9 cellular contexts compared by ENCODE assay signal in the genomic region with DNA sequence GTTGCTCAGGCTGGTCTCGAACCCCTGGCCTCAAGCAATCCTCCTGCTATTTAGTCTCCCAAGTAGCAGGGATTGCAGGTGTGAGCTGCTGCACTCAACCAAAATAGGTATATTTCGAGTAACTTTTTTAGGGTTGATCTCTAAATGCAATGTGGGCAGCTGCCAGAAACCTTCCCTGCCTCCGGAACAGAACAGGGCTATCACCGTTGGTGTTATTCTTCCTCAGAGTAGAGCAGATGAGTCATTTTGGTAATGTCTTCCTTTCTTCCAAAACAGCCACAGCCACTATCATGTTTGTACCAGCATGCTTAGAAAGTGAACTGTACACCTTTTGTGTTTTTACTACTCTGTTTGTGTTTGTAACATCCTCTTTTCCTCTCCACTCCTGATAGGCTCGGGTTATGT. TPM values are rescaled to one million over a fixed set of nuclear protein-coding genes. Genes with fewer than 3 reads are reported as not detected.
DNase-seq lines count a peak whose midpoint lies in the region; ATAC-seq, FAIRE-seq and TF ChIP-seq lines count a peak whose summit lies in the region.
"Had no signal": no experiment of that assay in that cellular context is flagged by ENCODE, and none has a peak within 500 bp of the region (broad histone marks: within the 10 kb centered on the region; RNA-seq: fewer than 3 reads in every experiment).

No MANE protein-coding gene starts in this region.

- H3K27ac Mint-ChIP-seq in T-helper 17 cell (peak overlapping the region; percentile 79), type B pancreatic cell (no peak overlapping the region)
- no peak overlapping the region for H3K27ac Mint-ChIP-seq in stimulated activated effector memory CD8-positive, alpha-beta T cell treated with anti-CD3 and anti-CD28 coated beads, Interleukin-12 subunit alpha, Interleukin-12 subunit beta, amount 100 ng/mL, for 72 hours

- dilution Hi-C loops in endothelial cell of umbilical vein (cut with MboI; ENCODE audit: extremely low pct_ligation_motif_present, low sequenced_read_pairs) = no loop called here

- BruUV-seq in endothelial cell of umbilical vein (replicated peaks; lab: Mats Ljungman, UMichigan) = no TSS peak

- no peaks in the 10 kb centered on the region for H3K27me3 ChIP-seq in endothelial cell of umbilical vein (ENCODE audit: control insufficient read depth in 2 of 2, insufficient read depth in 2 of 2, low read length in 2 of 2)

- no peak overlapping the region for H2AFZ ChIP-seq in endothelial cell of umbilical vein (ENCODE audit: low read depth, low read length)

- TF ChIP-seq POLR2A in endothelial cell of umbilical vein (IDR thresholded peaks at IDR 0.05; ENCODE audit: low read depth, low read length) (no peak), GM12891 (IDR thresholded peaks at IDR 0.05; ENCODE audit: low read depth, low read length) (no peak)

- peaks cover 65% of the 10 kb centered on the region for H3K79me2 ChIP-seq in endothelial cell of umbilical vein (ENCODE audit: control insufficient read depth, insufficient read depth, low read length)

- H3K9me1 ChIP-seq in endothelial cell of umbilical vein (replicated peaks; ENCODE audit: control insufficient read depth, extremely low read depth, insufficient read depth, low read length) = no peaks in the 10 kb centered on the region

- H3K4me1 Mint-ChIP-seq in T-helper 17 cell (peaks cover 20% of the 10 kb centered on the region), type B pancreatic cell (ENCODE audit: unreplicated experiment) (no peaks in the 10 kb centered on the region)
- H3K4me1 Mint-ChIP-seq in stimulated activated effector memory CD8-positive, alpha-beta T cell treated with anti-CD3 and anti-CD28 coated beads, Interleukin-12 subunit alpha, Interleukin-12 subunit beta, amount 100 ng/mL, for 72 hours = peaks cover 37% of the 10 kb centered on the region

- H3K27me3 Mint-ChIP-seq in T-helper 17 cell = no peaks in the 10 kb centered on the region
- H3K27me3 Mint-ChIP-seq in type B pancreatic cell = no peaks in the 10 kb centered on the region

- no peaks in the 10 kb centered on the region for H3K36me3 Mint-ChIP-seq in T-helper 17 cell (ENCODE audit: low read depth)
- H3K36me3 Mint-ChIP-seq in stimulated activated effector memory CD8-positive, alpha-beta T cell treated with anti-CD3 and anti-CD28 coated beads, Interleukin-12 subunit alpha, Interleukin-12 subunit beta, amount 100 ng/mL, for 72 hours = peaks cover 23% of the 10 kb centered on the region
- H3K36me3 Mint-ChIP-seq in type B pancreatic cell = peaks cover 3% of the 10 kb centered on the region

- peak; percentile 23 to 40 for DNase-seq in activated CD4-positive, alpha-beta T cell treated with anti-CD3 and anti-CD28 coated beads for 4 hours
- no peak for DNase-seq in activated CD4-positive, alpha-beta T cell treated with anti-CD3 and anti-CD28 coated beads for 1 hour
- DNase-seq in T-helper 17 cell = no peak
- peak; percentile 81 for DNase-seq in endothelial cell of umbilical vein (ENCODE audit: low read depth, low spot score)
- DNase-seq in stimulated activated effector memory CD8-positive, alpha-beta T cell treated with anti-CD3 and anti-CD28 coated beads, Interleukin-12 subunit alpha, Interleukin-12 subunit beta, amount 100 ng/mL, for 72 hours (ENCODE audit: low spot score in 2 of 2) = no peak
- DNase-seq in type B pancreatic cell (ENCODE audit: extremely low spot score, unreplicated experiment) = no peak
- DNase-seq in GM12891 (ENCODE audit: insufficient read length, low spot score) = no peak

- no peaks in the 10 kb centered on the region for H3K9me3 Mint-ChIP-seq in stimulated activated effector memory CD8-positive, alpha-beta T cell treated with anti-CD3 and anti-CD28 coated beads, Interleukin-12 subunit alpha, Interleukin-12 subunit beta, amount 100 ng/mL, for 72 hours
- no peaks in the 10 kb centered on the region for H3K9me3 Mint-ChIP-seq in type B pancreatic cell

- TF ChIP-seq CTCF in endothelial cell of umbilical vein (IDR thresholded peaks at IDR 0.05; ENCODE audit: extremely low read depth in 1 of 2, insufficient read depth in 1 of 2, low read depth in 1 of 2, low read length in 2 of 2) (no peak), type B pancreatic cell (conservative IDR thresholded peaks at IDR 0.05) (no peak)

- H3K27ac ChIP-seq in endothelial cell of umbilical vein (ENCODE audit: insufficient read depth, low read depth, low read length) = peak overlapping the region; percentile 28
- H3K27ac ChIP-seq: prostate gland had no signal

- H3K4me2 ChIP-seq in endothelial cell of umbilical vein (ENCODE audit: insufficient read depth, low read length) = peak overlapping the region; percentile 48

- H3K4me3 ChIP-seq in endothelial cell of umbilical vein (replicated peaks in 1 of 3; ENCODE audit: insufficient read depth in 1 of 3, low read depth in 1 of 3, low read length in 3 of 3) = no peak overlapping the region
- H3K4me3 ChIP-seq: prostate gland had no signal

- ATAC-seq in T-helper 17 cell = peak; percentile 61
- ATAC-seq in stimulated activated effector memory CD8-positive, alpha-beta T cell treated with anti-CD3 and anti-CD28 coated beads, Interleukin-12 subunit alpha, Interleukin-12 subunit beta, amount 100 ng/mL, for 72 hours = peak; percentile 65
- no peak for ATAC-seq in HG02973 (IDR thresholded peaks at IDR 0.05; ENCODE audit: unreplicated experiment)

- peaks cover 0 to 12% of the 10 kb centered on the region in 2 experiments for H3K36me3 ChIP-seq in endothelial cell of umbilical vein (ENCODE audit: control insufficient read depth in 2 of 2, extremely low read depth in 1 of 2, insufficient read depth in 2 of 2, low read length in 2 of 2)

- POLR2A ChIA-PET in endothelial cell of umbilical vein (lab: Charles Lee) = interaction anchor here (0.5 kb wide), 1 partner anchor 24 kb away, joined by 12 read pairs; no protein-coding TSS in a partner anchor

- H3K9ac ChIP-seq in endothelial cell of umbilical vein (replicated peaks; ENCODE audit: extremely low read depth, insufficient read depth, low read length) = no peak overlapping the region

- peak; percentile 92 for FAIRE-seq in endothelial cell of umbilical vein (lab: Jason Lieb, UNC)
- FAIRE-seq in GM12891 (lab: Jason Lieb, UNC) = no peak

- intact Hi-C loops in endothelial cell of umbilical vein (cut with micrococcal nuclease) = loop anchor here (1.0 kb wide), 1 partner anchor 103 kb away; no protein-coding TSS in a partner anchor

- H4K20me1 ChIP-seq in endothelial cell of umbilical vein (replicated peaks; ENCODE audit: control insufficient read depth, extremely low read depth, insufficient read depth, low read length) = no peaks in the 10 kb centered on the region

- no peak overlapping the region for H3K4me3 Mint-ChIP-seq in T-helper 17 cell
- peak overlapping the region; percentile 16 for H3K4me3 Mint-ChIP-seq in stimulated activated effector memory CD8-positive, alpha-beta T cell treated with anti-CD3 and anti-CD28 coated beads, Interleukin-12 subunit alpha, Interleukin-12 subunit beta, amount 100 ng/mL, for 72 hours
- no peak overlapping the region for H3K4me3 Mint-ChIP-seq in type B pancreatic cell

- H3K9me3 ChIP-seq in T-helper 17 cell (ENCODE audit: control insufficient read depth, low read length, poor library complexity, severe bottlenecking) = no peaks in the 10 kb centered on the region
- H3K9me3 ChIP-seq in endothelial cell of umbilical vein (replicated peaks; ENCODE audit: control insufficient read depth, insufficient read depth, low read length) = no peaks in the 10 kb centered on the region
- H3K9me3 ChIP-seq: prostate gland had no signal

- peaks cover 35% of the 10 kb centered on the region for H3K4me1 ChIP-seq in endothelial cell of umbilical vein (ENCODE audit: control insufficient read depth, extremely low read depth, insufficient read depth, low read length)
- H3K4me1 ChIP-seq: prostate gland had no signal

- CTCF ChIA-PET in endothelial cell of umbilical vein (lab: Charles Lee) = interaction anchor here (1.0 to 1.9 kb wide), 5 partner anchors 21 to 111 kb away, joined by 3 to 6 read pairs (median 4); no protein-coding TSS in a partner anchor

TF ChIP-seq in endothelial cell of umbilical vein, 7 proteins besides CTCF, POLR2A, EP300 and RAD21 (continues in another document):
- TF ChIP-seq, protein P1, sequence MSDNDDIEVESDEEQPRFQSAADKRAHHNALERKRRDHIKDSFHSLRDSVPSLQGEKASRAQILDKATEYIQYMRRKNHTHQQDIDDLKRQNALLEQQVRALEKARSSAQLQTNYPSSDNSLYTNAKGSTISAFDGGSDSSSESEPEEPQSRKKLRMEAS (IDR thresholded peaks at IDR 0.05; ENCODE audit: insufficient read depth, insufficient read length) = no peak
- TF ChIP-seq MYC (IDR thresholded peaks at IDR 0.05; ENCODE audit: low read depth, low read length) (no peak), JUN (IDR thresholded peaks at IDR 0.05; ENCODE audit: borderline replicate concordance, insufficient read depth, insufficient read length, low read depth) (peak; percentile 48), GATA2 (IDR thresholded peaks at IDR 0.05; ENCODE audit: insufficient read depth, insufficient read length, low read depth, low read length) (no peak), FOS (IDR thresholded peaks at IDR 0.05; ENCODE audit: borderline replicate concordance, insufficient read depth, low read length) (peak; percentile 74)

TF ChIP-seq in GM12891, 5 proteins besides CTCF, POLR2A, EP300 and RAD21:
- TF ChIP-seq POLR2AphosphoS5 (IDR thresholded peaks at IDR 0.05; ENCODE audit: low read depth, low read length) (no peak), PAX5 (IDR thresholded peaks at IDR 0.05; ENCODE audit: insufficient read depth, low read length, severe bottlenecking) (no peak), POU2F2 (IDR thresholded peaks at IDR 0.05; ENCODE audit: low read depth, low read length) (no peak), SPI1 (IDR thresholded peaks at IDR 0.05; ENCODE audit: low read depth, low read length) (no peak), TAF1 (IDR thresholded peaks at IDR 0.05; ENCODE audit: low read depth, low read length) (no peak)
TF ChIP-seq in GM12891: peak in this region for 0.

RNA-seq across cellular contexts. Expression of a gene that starts 44.1 kb away (rescaled TPM):
- total RNA-seq in T-helper 17 cell (10 to 100 TPM; 21.2 to 38.9 TPM), endothelial cell of umbilical vein (51.4 and 54.5 TPM in 2 replicates), type B pancreatic cell (ENCODE audit: low replicate concordance) (23.2 and 31.9 TPM in 2 replicates)
- polyA plus RNA-seq in endothelial cell of umbilical vein = 22.7 and 27.5 TPM in 2 replicates
- polyA plus RNA-seq in endothelial cell of umbilical vein (2011; cell fraction: cytosol; rRNA removed) = 37.3 and 40.2 TPM in 2 replicates
- 54.5 and 56.3 TPM in 2 replicates for polyA plus RNA-seq in endothelial cell of umbilical vein (2011; cell fraction: nucleus; rRNA removed)
- 32.2 and 32.5 TPM in 2 replicates for polyA plus RNA-seq in endothelial cell of umbilical vein (2012)
- 27.5 and 29.1 TPM in 2 replicates for polyA minus RNA-seq in endothelial cell of umbilical vein
- polyA minus RNA-seq in endothelial cell of umbilical vein (2011; cell fraction: cytosol; rRNA and poly(A)+ RNA removed) = 12.6 TPM
- polyA minus RNA-seq in endothelial cell of umbilical vein (2011; cell fraction: nucleus; rRNA and poly(A)+ RNA removed) = 25.7 and 25.8 TPM in 2 replicates
- 1.6 TPM for polyA plus RNA-seq in GM12891 (2012; ENCODE audit: low read depth, missing spikeins)

Comparison
In these comparisons a context has a peak if more than half of its experiments do, and no peak if none do; other contexts are left out.
1. DNase-seq: peak in activated CD4-positive, alpha-beta T cell treated with anti-CD3 and anti-CD28 coated beads for 4 hours (2 of 2) and endothelial cell of umbilical vein (single experiment); none in activated CD4-positive, alpha-beta T cell treated with anti-CD3 and anti-CD28 coated beads for 1 hour (single experiment), T-helper 17 cell (0 of 3), stimulated activated effector memory CD8-positive, alpha-beta T cell treated with anti-CD3 and anti-CD28 coated beads, Interleukin-12 subunit alpha, Interleukin-12 subunit beta, amount 100 ng/mL, for 72 hours (0 of 2), type B pancreatic cell (single experiment) and GM12891 (single experiment).